ENCODE assay signal across 17 cellular contexts in the genomic region with DNA sequence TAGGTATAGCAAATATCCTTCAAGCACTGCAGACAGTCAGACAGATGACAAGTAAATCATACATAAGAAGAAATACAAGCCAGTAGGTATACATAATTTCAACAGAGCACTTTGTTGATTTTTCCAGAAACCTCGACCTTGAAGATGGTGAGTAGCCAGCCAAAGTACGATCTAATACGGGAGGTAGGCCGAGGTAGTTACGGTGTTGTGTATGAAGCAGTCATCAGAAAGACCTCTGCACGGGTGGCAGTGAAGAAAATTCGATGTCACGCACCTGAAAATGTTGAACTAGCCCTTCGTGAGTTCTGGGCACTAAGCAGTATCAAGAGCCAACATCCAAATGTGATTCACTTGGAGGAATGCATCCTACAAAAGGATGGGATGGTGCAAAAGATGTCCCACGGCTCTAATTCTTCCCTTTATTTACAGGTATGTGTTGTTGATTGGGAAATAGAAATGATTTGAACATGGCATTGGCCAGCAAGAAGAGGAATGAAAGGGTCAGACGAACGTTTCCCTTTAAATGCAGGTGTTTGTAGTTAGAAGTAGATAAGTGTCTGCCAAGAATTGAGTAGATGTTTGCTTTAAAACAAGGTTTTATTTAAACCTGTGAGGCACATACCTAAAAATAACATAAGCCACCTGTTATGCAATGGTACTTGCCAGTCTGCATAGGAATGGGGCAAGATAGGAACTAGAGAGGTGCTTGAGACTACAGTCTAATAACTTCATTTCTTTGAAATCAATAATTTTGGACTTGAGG. TPM values are rescaled to one million over a fixed set of nuclear protein-coding genes. Genes with fewer than 3 reads are reported as not detected.
DNase-seq lines count a peak whose midpoint lies in the region; ATAC-seq and TF ChIP-seq lines count a peak whose summit lies in the region.
"Had no signal": no experiment of that assay in that cellular context is flagged by ENCODE, and none has a peak within 500 bp of the region (broad histone marks: within the 10 kb centered on the region; RNA-seq: fewer than 3 reads in every experiment).

No MANE protein-coding gene starts in this region.

- ATAC-seq in Panc1 = no peak
- no peak for ATAC-seq in lung (ENCODE audit: insufficient read depth, low FRiP score)
- no peak for ATAC-seq in upper lobe of left lung (ENCODE audit: low FRiP score in 2 of 2)
- ATAC-seq in stimulated activated naive CD8-positive, alpha-beta T cell treated with anti-CD3 and anti-CD28 coated beads, Interleukin-15, amount 100 ng/mL, for 72 hours = no peak

- H3K27me3 Mint-ChIP-seq in MCF 10A (ENCODE audit: insufficient read depth, unreplicated experiment) = no peaks in the 10 kb centered on the region
- H3K27me3 Mint-ChIP-seq in stimulated activated naive CD8-positive, alpha-beta T cell treated with anti-CD3 and anti-CD28 coated beads, Interleukin-15, amount 100 ng/mL, for 72 hours = no peaks in the 10 kb centered on the region
- H3K27me3 Mint-ChIP-seq: activated T-cell treated with anti-CD3 and anti-CD28 coated beads, Interleukin-2, amount 50 U/mL, for 24 hours had no signal

- no TSS peak for BruUV-seq in MCF 10A (replicated peaks; lab: Mats Ljungman, UMichigan)
- BruUV-seq in Panc1 (replicated peaks; lab: Mats Ljungman, UMichigan) = no TSS peak

- H3K36me3 ChIP-seq in Panc1 (ENCODE audit: control insufficient read depth, insufficient read depth, low read length) (peaks cover 2% of the 10 kb centered on the region), lung (ENCODE audit: control insufficient read depth in 2 of 2, insufficient read depth in 2 of 2, low read length in 2 of 2) (peaks cover 5% of the 10 kb centered on the region in 2 donors), upper lobe of left lung (peaks cover 0 to 27% (median 5%) of the 10 kb centered on the region in 4 donors)

- H3K36me3 Mint-ChIP-seq in MCF 10A (ENCODE audit: insufficient read depth, unreplicated experiment) = peaks cover 52% of the 10 kb centered on the region

- in situ Hi-C loops in T47D (cut with HindIII; ENCODE audit: low pct_unique_long_range_greater_than_20kb, low sequenced_read_pairs) (no loop called here), Panc1 (cut with HindIII; ENCODE audit: low pct_unique_long_range_greater_than_20kb, low sequenced_read_pairs) (no loop called here)

- H3K4me1 Mint-ChIP-seq in MCF 10A (ENCODE audit: insufficient read depth, unreplicated experiment) = no peaks in the 10 kb centered on the region
- H3K4me1 Mint-ChIP-seq in stimulated activated naive CD8-positive, alpha-beta T cell treated with anti-CD3 and anti-CD28 coated beads, Interleukin-15, amount 100 ng/mL, for 72 hours = peaks cover 32% of the 10 kb centered on the region

- 68 to 83% methylated on average over 12 of the region's 12 CpGs for WGBS in lung, 2 donors
- WGBS in upper lobe of left lung, 2 donors = 63 to 64% methylated on average over 12 of the region's 12 CpGs

- no peaks in the 10 kb centered on the region for H3K9me3 Mint-ChIP-seq in MCF 10A (ENCODE audit: unreplicated experiment)
- H3K9me3 Mint-ChIP-seq in stimulated activated naive CD8-positive, alpha-beta T cell treated with anti-CD3 and anti-CD28 coated beads, Interleukin-15, amount 100 ng/mL, for 72 hours = no peaks in the 10 kb centered on the region
- H3K9me3 Mint-ChIP-seq: activated T-cell treated with anti-CD3 and anti-CD28 coated beads, Interleukin-2, amount 50 U/mL, for 24 hours had no signal

- TF ChIP-seq POLR2A in upper lobe of left lung (IDR thresholded peaks at IDR 0.05) = peak in 1 of 4 donors; percentile 23

- H3K4me1 ChIP-seq in Panc1 (ENCODE audit: control insufficient read depth, insufficient read depth, low read length) (peaks cover 17% of the 10 kb centered on the region), lung (ENCODE audit: control insufficient read depth in 2 of 2, insufficient read depth in 2 of 2, low read length in 2 of 2) (peaks cover 2 to 14% of the 10 kb centered on the region in 2 donors), upper lobe of left lung (peaks cover 25 to 40% (median 30%) of the 10 kb centered on the region in 4 donors)

- CTCF ChIA-PET in MCF 10A (lab: Yijun Ruan, JAX) (interaction anchor here (0.7 to 1.6 kb wide), 4 partner anchors 30 to 120 kb away, joined by 3 to 9 read pairs (median 4); a partner anchor contains a TSS), Panc1 (lab: Charles Lee) (no interaction called here)

- DNase-seq in T47D (ENCODE audit: low read depth in 1 of 2, low spot score in 1 of 2) = peak; percentile 37 to 78
- DNase-seq in MCF 10A (ENCODE audit: unreplicated experiment) = no peak
- DNase-seq in Panc1 (ENCODE audit: low read depth, low spot score) = no peak
- DNase-seq in lung (ENCODE audit: low spot score) = no peak
- no peak for DNase-seq in upper lobe of left lung
- DNase-seq in HK-2 (ENCODE audit: unreplicated experiment) = no peak
- no peak for DNase-seq in NCI-H2227 (lab: John Stamatoyannopoulos, UW; ENCODE audit: unreplicated experiment)
- no peak for DNase-seq in stimulated activated naive CD8-positive, alpha-beta T cell treated with anti-CD3 and anti-CD28 coated beads, Interleukin-15, amount 100 ng/mL, for 72 hours
- DNase-seq: activated T-cell treated with anti-CD3 and anti-CD28 coated beads, Interleukin-2, amount 50 U/mL, for 24 hours; adrenal gland; NCI-H187 treated with DMSO at 0.1 percent for 48 hours; NCI-H526; substantia nigra had no signal

- no peak overlapping the region for H3K4me3 Mint-ChIP-seq in MCF 10A (ENCODE audit: unreplicated experiment)
- H3K4me3 Mint-ChIP-seq in stimulated activated naive CD8-positive, alpha-beta T cell treated with anti-CD3 and anti-CD28 coated beads, Interleukin-15, amount 100 ng/mL, for 72 hours = no peak overlapping the region

- no peaks in the 10 kb centered on the region for H3K27me3 ChIP-seq in Panc1 (ENCODE audit: control insufficient read depth, insufficient read depth, low read length)
- H3K27me3 ChIP-seq in lung (ENCODE audit: control insufficient read depth, insufficient read depth) = no peaks in the 10 kb centered on the region
- H3K27me3 ChIP-seq in upper lobe of left lung = no peaks in the 10 kb centered on the region
- H3K27me3 ChIP-seq: adrenal gland had no signal

- intact Hi-C loops in MCF 10A (cut with micrococcal nuclease) (loop anchor here (5.0 kb wide), 1 partner anchor 163 kb away; no protein-coding TSS in a partner anchor), Panc1 (cut with micrococcal nuclease; ENCODE audit: unreplicated experiment) (loop anchor here (5.0 kb wide), 1 partner anchor 77 kb away; no protein-coding TSS in a partner anchor)

- H3K27ac ChIP-seq in Panc1 (ENCODE audit: low read length) (peak overlapping the region; percentile 8; the same call in 1 of the 2 replicates), lung (ENCODE audit: low read depth in 1 of 2, low read length in 1 of 2) (peak overlapping the region; percentile 3 to 33), upper lobe of left lung (peak overlapping the region in 3 of 4 donors; percentile 32 to 65 (median 34))
- H3K27ac ChIP-seq: adrenal gland had no signal

- H3K9me3 ChIP-seq in Panc1 (ENCODE audit: control insufficient read depth, insufficient read depth, low read depth, low read length) = no peaks in the 10 kb centered on the region
- peaks cover 0 to 2% of the 10 kb centered on the region in 2 donors for H3K9me3 ChIP-seq in lung (ENCODE audit: control insufficient read depth in 2 of 2, insufficient read depth in 1 of 2, low read length in 1 of 2)
- H3K9me3 ChIP-seq in upper lobe of left lung = no peaks in the 10 kb centered on the region
- H3K9me3 ChIP-seq: adrenal gland had no signal

- POLR2A ChIA-PET in MCF 10A (lab: Yijun Ruan, JAX) (interaction anchor here (1.1 to 7.1 kb wide), 2 partner anchors 11 to 120 kb away, joined by 4 to 190 read pairs; a partner anchor contains a TSS), Panc1 (lab: Charles Lee) (no interaction called here)

- H3K27ac Mint-ChIP-seq in MCF 10A (ENCODE audit: low read depth, unreplicated experiment) = no peak overlapping the region
- H3K27ac Mint-ChIP-seq in stimulated activated naive CD8-positive, alpha-beta T cell treated with anti-CD3 and anti-CD28 coated beads, Interleukin-15, amount 100 ng/mL, for 72 hours = peak overlapping the region in 1 of 2 donors; percentile 6
- H3K27ac Mint-ChIP-seq: activated T-cell treated with anti-CD3 and anti-CD28 coated beads, Interleukin-2, amount 50 U/mL, for 24 hours had no signal

- H3K4me3 ChIP-seq in Panc1 (ENCODE audit: low read depth in 2 of 2, low read length in 2 of 2) (no peak overlapping the region), lung (no peak overlapping the region), upper lobe of left lung (no peak overlapping the region)
- H3K4me3 ChIP-seq: adrenal gland had no signal

- TF ChIP-seq CTCF in MCF 10A (IDR thresholded peaks at IDR 0.05; ENCODE audit: unreplicated experiment) (no peak), Panc1 (IDR thresholded peaks at IDR 0.05) (no peak), lung (IDR thresholded peaks at IDR 0.05; ENCODE audit: control extremely low read depth, extremely low read depth) (no peak), upper lobe of left lung (IDR thresholded peaks at IDR 0.05) (peak in 1 of 6 experiments; percentile 6)

- TF ChIP-seq EP300 in upper lobe of left lung (IDR thresholded peaks at IDR 0.05) = peak in 1 of 4 donors; percentile 46

RNA-seq across cellular contexts. Expression of a gene that starts 2.7 kb away (rescaled TPM):
- total RNA-seq in MCF 10A (2022) (10.8 and 10.9 TPM in 2 replicates), Panc1 (2021; ENCODE audit: unreplicated experiment) (8.0 TPM), lung (10 to 100 TPM in 1 of 2 donors, 1 to 10 TPM in 1; 9.8 to 15.4 TPM), upper lobe of left lung (10 to 100 TPM in 2 of 6 donors, 1 to 10 TPM in 4; 1.7 to 12.0 (median 8.8) TPM)
- 1.7 TPM for polyA plus RNA-seq in Panc1 (2012; ENCODE audit: insufficient read length)
- 1 to 10 TPM; 2.9 TPM for polyA plus RNA-seq in lung

RNA-seq across cellular contexts. Expression of a gene that starts 44.5 kb away (rescaled TPM):
- total RNA-seq in MCF 10A (2022) = not detected in 2 replicates
- total RNA-seq in Panc1 (2021; ENCODE audit: unreplicated experiment) = 0.05 TPM
- polyA plus RNA-seq in Panc1 (2012; ENCODE audit: insufficient read length) = 0.10 TPM
- total RNA-seq in lung = 1 to 10 TPM; 1.1 to 3.2 TPM
- 1 to 10 TPM; 3.1 to 3.4 TPM for polyA plus RNA-seq in lung
- total RNA-seq in upper lobe of left lung = 1 to 10 TPM; 1.0 to 6.7 (median 4.7) TPM
- total RNA-seq: epithelial cell of proximal tubule, RPMI7951 had no signal

RNA-seq across cellular contexts. Expression of a gene that starts 46.9 kb away (rescaled TPM):
- total RNA-seq in MCF 10A (2022) = not detected in 2 replicates
- total RNA-seq in Panc1 (2021; ENCODE audit: unreplicated experiment) = not detected
- not detected for polyA plus RNA-seq in Panc1 (2012; ENCODE audit: insufficient read length)
- under 1 TPM; 0.25 to 0.31 TPM for total RNA-seq in lung
- under 1 TPM; 0.12 to 0.14 TPM for polyA plus RNA-seq in lung
- total RNA-seq in upper lobe of left lung = under 1 TPM in 3 of 6 donors, not detected in 3; 0.26 to 0.61 (median 0.34) TPM
- total RNA-seq: cerebellum, epithelial cell of proximal tubule, pulmonary artery endothelial cell had no signal

RNA-seq across cellular contexts. Expression of a gene that starts 54.4 kb away (rescaled TPM):
- not detected in 2 replicates for total RNA-seq in MCF 10A (2022)
- total RNA-seq in Panc1 (2021; ENCODE audit: unreplicated experiment) = not detected
- polyA plus RNA-seq in Panc1 (2012; ENCODE audit: insufficient read length) = not detected
- total RNA-seq in lung = not detected
- polyA plus RNA-seq in lung = not detected
- total RNA-seq in upper lobe of left lung = not detected
- total RNA-seq: adrenal gland, cerebellum, epithelial cell of proximal tubule, pulmonary artery endothelial cell, RPMI7951 had no signal
- polyA plus RNA-seq: adrenal gland had no signal

RNA-seq across cellular contexts. Expression of a gene that starts 55.4 kb away (rescaled TPM):
- total RNA-seq in MCF 10A (2022) = 61.5 and 82.6 TPM in 2 replicates
- total RNA-seq in Panc1 (2021; ENCODE audit: unreplicated experiment) = 108 TPM
- polyA plus RNA-seq in Panc1 (2012; ENCODE audit: insufficient read length) = 150 TPM
- 10 to 100 TPM; 19.7 to 32.8 TPM for total RNA-seq in lung
- polyA plus RNA-seq in lung = 100 to 1,000 TPM in 1 of 2 donors, 10 to 100 TPM in 1; 90.4 to 140 TPM
- 10 to 100 TPM in 5 of 6 donors, 1 to 10 TPM in 1; 9.8 to 46.5 (median 29.2) TPM for total RNA-seq in upper lobe of left lung

Comparison
In these comparisons a context has a peak if more than half of its experiments do, and no peak if none do; other contexts are left out.
1. DNase-seq: peak in T47D (2 of 2); none in MCF 10A (single experiment), Panc1 (single experiment), lung (single experiment), upper lobe of left lung (0 of 2), HK-2 (single experiment), NCI-H2227 (single experiment) and stimulated activated naive CD8-positive, alpha-beta T cell treated with anti-CD3 and anti-CD28 coated beads, Interleukin-15, amount 100 ng/mL, for 72 hours (0 of 2).
2. Peak in every context shown above with its lines, with median percentiles within 50 percentile points of each other: H3K27ac ChIP-seq.